In genomic region chr3:185049710-185050109, GRCh38 we compare ENCODE assay signal across 20 cellular contexts.
"Had no signal": no experiment of that assay in that cellular context is flagged by ENCODE, and none has a peak within 500 bp of the region (broad histone marks: within the 10 kb centered on the region; RNA-seq: fewer than 3 reads in every experiment).

No MANE protein-coding gene starts in this region.

- H3K9me3 ChIP-seq: left lung, uterus had no signal

- H3K36me3 ChIP-seq: uterus had no signal

- H3K27ac ChIP-seq: epithelial cell of prostate, foreskin keratinocyte, left lung, skin epidermis, tibial nerve, uterus had no signal

- H3K4me3 ChIP-seq: left lung, skin epidermis, tibial nerve, uterus had no signal

- H3K27me3 ChIP-seq: foreskin keratinocyte, left lung, tibial nerve, uterus had no signal

- DNase-seq: activated CD4-positive, alpha-beta T cell treated with anti-CD3 and anti-CD28 coated beads, Interleukin-2, amount 10 ng/mL, durations not matched to agents 7 days and 5 days; activated CD8-positive, alpha-beta memory T cell treated with anti-CD3 and anti-CD28 coated beads, Interleukin-2, amount 50 U/mL, for 4 hours; activated naive CD4-positive, alpha-beta T cell treated with anti-CD3 and anti-CD28 coated beads for 36 hours; activated naive CD8-positive, alpha-beta T cell treated with anti-CD3 and anti-CD28 coated beads, Interleukin-2, amount 50 U/mL, for 24 hours; activated T-cell treated with anti-CD3 and anti-CD28 coated beads, Interleukin-2, amount 50 U/mL, for 4 hours; anterior cingulate cortex; caudate nucleus; effector memory CD8-positive, alpha-beta T cell; foreskin keratinocyte; hippocampal formation; left lung; midbrain; occipital lobe; posterior cingulate gyrus; retina; T1000; uterus had no signal
